Comparison of ENCODE assay signal across 9 cellular contexts in genomic region chr13:50125306-50125555, GRCh38.
A peak's percentile ranks its signal among the peaks of the same experiment; 100 is the strongest.
DNase-seq lines count a peak whose midpoint lies in the region; ATAC-seq, FAIRE-seq and TF ChIP-seq lines count a peak whose summit lies in the region.
"Had no signal": no experiment of that assay in that cellular context is flagged by ENCODE, and none has a peak within 500 bp of the region (broad histone marks: within the 10 kb centered on the region; RNA-seq: fewer than 3 reads in every experiment).

No MANE protein-coding gene starts in this region.

- in situ Hi-C loops in K562 (cut with MboI) = no loop called here

- TF ChIP-seq CTCF in K562 (IDR thresholded peaks at IDR 0.05 in 2 of 3, conservative IDR thresholded peaks at IDR 0.05 in 1 of 3; ENCODE audit: insufficient read depth in 2 of 3, low read depth in 1 of 3, low read length in 3 of 3) = no peak
- no peak for TF ChIP-seq CTCF in lower leg skin (IDR thresholded peaks at IDR 0.05)

- no peaks in the 10 kb centered on the region for H3K9me1 ChIP-seq in K562 (ENCODE audit: control insufficient read depth, insufficient read depth, low read length)

- H4K20me1 ChIP-seq in K562 (replicated peaks; ENCODE audit: control insufficient read depth, insufficient read depth, low read length) = no peaks in the 10 kb centered on the region

- H3K4me2 ChIP-seq in K562 (ENCODE audit: insufficient read depth, low read length) = peak overlapping the region; percentile 89

- peaks cover 44% of the 10 kb centered on the region for H3K79me2 ChIP-seq in K562 (ENCODE audit: control insufficient read depth, insufficient read depth, low read length)

- POLR2A ChIA-PET in K562 (lab: Yijun Ruan, JAX) = interaction anchor here (0.7 to 2.8 kb wide), 11 partner anchors 9 to 767 kb away, joined by 3 to 11 read pairs (median 4); no protein-coding TSS in a partner anchor

- peak overlapping the region; percentile 90 for H3K27ac ChIP-seq in K562 (ENCODE audit: extremely low read depth, low read depth, low read length)
- peak overlapping the region; percentile 96 for H3K27ac ChIP-seq in urinary bladder (ENCODE audit: low read depth)

- no peak for FAIRE-seq in K562 (lab: Jason Lieb, UNC)
- FAIRE-seq: A204.1 had no signal

- 0 out of 2 replicates have a peak overlapping the region, but pooled peaks have one; percentile 16 for H2AFZ ChIP-seq in K562 (ENCODE audit: low read depth, low read length)

- H3K4me3 ChIP-seq in K562 = peak overlapping the region; percentile 87
- H3K4me3 ChIP-seq in lower leg skin (ENCODE audit: low read depth, poor library complexity, severe bottlenecking) = peak overlapping the region; percentile 95
- peak overlapping the region; percentile 74 for H3K4me3 ChIP-seq in urinary bladder (ENCODE audit: low read depth, low read length)

- H3K4me1 ChIP-seq in K562 (replicated peaks in 1 of 2; ENCODE audit: control insufficient read depth in 2 of 2, insufficient read depth in 2 of 2, low read length in 2 of 2) (peaks cover 23 to 31% of the 10 kb centered on the region in 2 experiments; a peak in 4 of 5 replicates), urinary bladder (ENCODE audit: insufficient read depth) (no peaks in the 10 kb centered on the region)

- no peak for TF ChIP-seq POLR2A in K562 (conservative IDR thresholded peaks at IDR 0.05)
- no peak for TF ChIP-seq POLR2A in lower leg skin (IDR thresholded peaks at IDR 0.05)

- peaks cover 3% of the 10 kb centered on the region; the same call in 1 of the 3 replicates for H3K36me3 ChIP-seq in K562 (ENCODE audit: control insufficient read depth, insufficient read depth, low read length)
- no peaks in the 10 kb centered on the region for H3K36me3 ChIP-seq in urinary bladder (ENCODE audit: insufficient read depth)

- no peak for TF ChIP-seq EP300 in K562 (IDR thresholded peaks at IDR 0.05; ENCODE audit: low read length)

- DNase-seq in DMS 273 (lab: John Stamatoyannopoulos, UW; ENCODE audit: unreplicated experiment) = peak; percentile 86
- DNase-seq in DMS 273 treated with DMSO at 0.1 percent for 48 hours (lab: John Stamatoyannopoulos, UW) = no peak
- no peak for DNase-seq in K562 (ENCODE audit: extremely low read depth in 1 of 4, low spot score in 3 of 4)
- no peak for DNase-seq in lower leg skin (ENCODE audit: low spot score in 2 of 2)
- DNase-seq in stimulated activated naive CD4-positive, alpha-beta T cell treated with Interleukin-2 at 50 U/mL for 16 hours (lab: John Stamatoyannopoulos, UW) = no peak

- CTCF ChIA-PET in K562 (lab: Yijun Ruan, JAX; ENCODE audit: low intra/inter-chr PET ratio) = no interaction called here

- ATAC-seq in HG03342 (IDR thresholded peaks at IDR 0.05; ENCODE audit: unreplicated experiment) (peak; percentile 10), K562 (peak; percentile 5), GM21528 (IDR thresholded peaks at IDR 0.05; ENCODE audit: low FRiP score, unreplicated experiment) (no peak)

- WGBS in K562 (ENCODE audit: insufficient coverage, low coverage, missing lambda C conversion rate) = no CpG with 5 or more reads among the region's 31 CpGs
- WGBS in lower leg skin, 2 donors = 0 to 1% methylated on average over 18 to 29 of the region's 31 CpGs
- 1% methylated on average over 31 of the region's 31 CpGs for WGBS in urinary bladder

- peak overlapping the region; percentile 91 to 97 for H3K9ac ChIP-seq in K562 (ENCODE audit: insufficient read depth in 1 of 2, low read depth in 2 of 2, low read length in 2 of 2)

- no peaks in the 10 kb centered on the region for H3K27me3 ChIP-seq in K562 (ENCODE audit: control insufficient read depth in 2 of 2, insufficient read depth in 2 of 2, low read length in 2 of 2)

- intact Hi-C loops in K562 (cut with micrococcal nuclease) (loop anchor here (2.0 kb wide), 1 partner anchor 40 kb away; no protein-coding TSS in a partner anchor), lower leg skin (cut with DNase I; ENCODE audit: low total_unique reads) (loop anchor here (5.0 to 10.0 kb wide), 2 partner anchors 43 to 130 kb away; partner anchors contain the start of gene TRIM13)

- no peak for TF ChIP-seq RAD21 in K562 (CRISPR knock-in tag; conservative IDR thresholded peaks at IDR 0.05 in 1 of 2, IDR thresholded peaks at IDR 0.05 in 1 of 2)

- BruUV-seq in K562 (replicated peaks; lab: Mats Ljungman, UMichigan) = no TSS peak

- no peaks in the 10 kb centered on the region for H3K9me3 ChIP-seq in K562 (replicated peaks; ENCODE audit: control insufficient read depth, insufficient read depth, low read depth, low read length)

TF ChIP-seq in K562, 482 proteins besides CTCF, POLR2A, EP300 and RAD21 (continues in another document):
- TF ChIP-seq PKNOX1 (IDR thresholded peaks at IDR 0.05) (no peak), TBP (optimal IDR thresholded peaks at IDR 0.05; ENCODE audit: low read depth, low read length) (peak; percentile 41), BCLAF1 (IDR thresholded peaks at IDR 0.05; ENCODE audit: borderline replicate concordance in 1 of 2, control insufficient read depth in 1 of 2, low read depth in 2 of 2, low read length in 1 of 2) (no peak), SIN3A (IDR thresholded peaks at IDR 0.05; ENCODE audit: borderline replicate concordance in 2 of 2, control insufficient read depth in 1 of 2, low read depth in 2 of 2, low read length in 2 of 2) (no peak), UBTF (IDR thresholded peaks at IDR 0.05; ENCODE audit: borderline replicate concordance in 1 of 2, low read depth in 2 of 2, low read length in 2 of 2) (0 out of 4 replicates have a peak, but pooled peaks of 1 of the 2 experiments have one; percentile 5), ZNF280B (CRISPR knock-in tag; IDR thresholded peaks at IDR 0.05) (no peak), CCNT2 (IDR thresholded peaks at IDR 0.05; ENCODE audit: borderline replicate concordance, extremely low read depth, insufficient read length, low read depth, low read length) (no peak), MCM5 (IDR thresholded peaks at IDR 0.05; ENCODE audit: low read depth) (no peak)
